ENCODE assay signal across 1 cellular context in genomic region chr11:70424765-70425164, GRCh38.
TF ChIP-seq lines count a peak whose summit lies in the region.

No MANE protein-coding gene starts in this region.

TF ChIP-seq in HepG2, 621 proteins besides CTCF, POLR2A, EP300 and RAD21:
- TF ChIP-seq ZSCAN9 (CRISPR knock-in tag; IDR thresholded peaks at IDR 0.05; ENCODE audit: borderline replicate concordance) (no peak), NBN (conservative IDR thresholded peaks at IDR 0.05) (no peak), HNRNPUL1 (IDR thresholded peaks at IDR 0.05; ENCODE audit: low read depth, low read length) (no peak), ZNF766 (CRISPR knock-in tag; IDR thresholded peaks at IDR 0.05; ENCODE audit: borderline replicate concordance) (no peak), ATF6 (CRISPR knock-in tag; conservative IDR thresholded peaks at IDR 0.05) (no peak), ZNF224 (CRISPR knock-in tag; IDR thresholded peaks at IDR 0.05) (no peak), MIER2 (CRISPR knock-in tag; IDR thresholded peaks at IDR 0.05) (no peak), ZNF598 (CRISPR knock-in tag; IDR thresholded peaks at IDR 0.05; ENCODE audit: borderline replicate concordance) (no peak), ZNF597 (CRISPR knock-in tag; IDR thresholded peaks at IDR 0.05) (no peak), SMARCC2 (IDR thresholded peaks at IDR 0.05) (no peak), ZNF333 (CRISPR knock-in tag; IDR thresholded peaks at IDR 0.05; ENCODE audit: borderline replicate concordance) (no peak), NFYB (CRISPR knock-in tag; IDR thresholded peaks at IDR 0.05) (no peak), SP140L (CRISPR knock-in tag; IDR thresholded peaks at IDR 0.05; ENCODE audit: borderline replicate concordance) (no peak), ZNF335 (CRISPR knock-in tag; IDR thresholded peaks at IDR 0.05) (no peak), CREBL2 (CRISPR knock-in tag; IDR thresholded peaks at IDR 0.05; ENCODE audit: borderline replicate concordance) (no peak), ZNF205 (CRISPR knock-in tag; IDR thresholded peaks at IDR 0.05) (no peak)
